ENCODE assay signal across 19 cellular contexts in genomic region chr21:42340187-42340586, GRCh38. TPM values are rescaled to one million over a fixed set of nuclear protein-coding genes. Genes with fewer than 3 reads are reported as not detected.
A peak's percentile ranks its signal among the peaks of the same experiment; 100 is the strongest.
DNase-seq lines count a peak whose midpoint lies in the region; ATAC-seq, FAIRE-seq and TF ChIP-seq lines count a peak whose summit lies in the region.
"Had no signal": no experiment of that assay in that cellular context is flagged by ENCODE, and none has a peak within 500 bp of the region (broad histone marks: within the 10 kb centered on the region; RNA-seq: fewer than 3 reads in every experiment).

No MANE protein-coding gene starts in this region.

- TF ChIP-seq CTCF in neural progenitor cell (IDR thresholded peaks at IDR 0.05) = no peak
- TF ChIP-seq CTCF in brain microvascular endothelial cell (IDR thresholded peaks at IDR 0.05; ENCODE audit: low read depth, low read length, missing control alignments) = no peak

- in situ Hi-C loops in brain microvascular endothelial cell (cut with HindIII; ENCODE audit: low pct_ligation_motif_present, low sequenced_read_pairs) = no loop called here

- ATAC-seq in activated CD8-positive, alpha-beta memory T cell treated with anti-CD3 and anti-CD28 coated beads, Interleukin-2, amount 10 ng/mL, durations not matched to agents 7 days and 5 days = no peak
- ATAC-seq in stimulated activated memory B cell treated with anti-CD40 and anti-IgM and Interleukin-4, amounts not matched to agents 10 μg/mL and 1 μg/mL and 100 μg/mL, for 72 hours = no peak
- ATAC-seq: PC-3 had no signal

- DNase-seq in NCI-H2107 treated with DMSO at 0.1 percent for 48 hours (lab: John Stamatoyannopoulos, UW; ENCODE audit: unreplicated experiment) (peak; percentile 40), NCI-H2107 (lab: John Stamatoyannopoulos, UW) (no peak), neural progenitor cell (ENCODE audit: low spot score) (no peak), GM19239 (ENCODE audit: insufficient read length, low spot score) (no peak), brain microvascular endothelial cell (no peak)
- DNase-seq in activated CD8-positive, alpha-beta memory T cell treated with anti-CD3 and anti-CD28 coated beads, Interleukin-2, amount 10 ng/mL, durations not matched to agents 7 days and 5 days = peak; percentile 37
- no peak for DNase-seq in stimulated activated CD4-positive, alpha-beta T cell treated with anti-CD3 and anti-CD28 coated beads, Interleukin-2, amount 100 ng/mL, for 48 hours
- DNase-seq: 8988T; BE2C; CD4-positive, CD25-positive, alpha-beta regulatory T cell; COR-L47; GF-D8; GOT3; NCI-H2227 treated with DMSO at 0.1 percent for 48 hours; PC-3 had no signal

- H3K27me3 ChIP-seq in neural progenitor cell = no peaks in the 10 kb centered on the region
- peaks cover 4% of the 10 kb centered on the region for H3K27me3 ChIP-seq in brain microvascular endothelial cell (replicated peaks)

- H4K20me1 ChIP-seq in neural progenitor cell (ENCODE audit: low read depth) = no peaks in the 10 kb centered on the region

- H3K9me3 ChIP-seq in neural progenitor cell (ENCODE audit: low read depth) = no peaks in the 10 kb centered on the region
- H3K9me3 ChIP-seq: BE2C had no signal

- H3K9ac ChIP-seq in neural progenitor cell = no peak overlapping the region

- H3K36me3 Mint-ChIP-seq in activated CD8-positive, alpha-beta memory T cell treated with anti-CD3 and anti-CD28 coated beads, Interleukin-2, amount 10 ng/mL, durations not matched to agents 7 days and 5 days = no peaks in the 10 kb centered on the region
- no peaks in the 10 kb centered on the region for H3K36me3 Mint-ChIP-seq in neural progenitor cell
- no peaks in the 10 kb centered on the region for H3K36me3 Mint-ChIP-seq in stimulated activated memory B cell treated with anti-CD40 and anti-IgM and Interleukin-4, amounts not matched to agents 10 μg/mL and 1 μg/mL and 100 μg/mL, for 72 hours
- H3K36me3 Mint-ChIP-seq: CD4-positive, CD25-positive, alpha-beta regulatory T cell had no signal

- no peaks in the 10 kb centered on the region for H3K36me3 ChIP-seq in neural progenitor cell
- no peaks in the 10 kb centered on the region for H3K36me3 ChIP-seq in brain microvascular endothelial cell (replicated peaks)
- H3K36me3 ChIP-seq: BE2C had no signal

- H3K9me3 Mint-ChIP-seq in activated CD8-positive, alpha-beta memory T cell treated with anti-CD3 and anti-CD28 coated beads, Interleukin-2, amount 10 ng/mL, durations not matched to agents 7 days and 5 days (ENCODE audit: low read depth) = no peaks in the 10 kb centered on the region
- H3K9me3 Mint-ChIP-seq in neural progenitor cell = no peaks in the 10 kb centered on the region
- no peaks in the 10 kb centered on the region for H3K9me3 Mint-ChIP-seq in stimulated activated memory B cell treated with anti-CD40 and anti-IgM and Interleukin-4, amounts not matched to agents 10 μg/mL and 1 μg/mL and 100 μg/mL, for 72 hours

- H3K4me1 Mint-ChIP-seq in activated CD8-positive, alpha-beta memory T cell treated with anti-CD3 and anti-CD28 coated beads, Interleukin-2, amount 10 ng/mL, durations not matched to agents 7 days and 5 days = peaks cover 27% of the 10 kb centered on the region
- peaks cover 49% of the 10 kb centered on the region for H3K4me1 Mint-ChIP-seq in neural progenitor cell
- peaks cover 11% of the 10 kb centered on the region for H3K4me1 Mint-ChIP-seq in stimulated activated memory B cell treated with anti-CD40 and anti-IgM and Interleukin-4, amounts not matched to agents 10 μg/mL and 1 μg/mL and 100 μg/mL, for 72 hours

- H3K27ac ChIP-seq in neural progenitor cell (no peak overlapping the region), brain microvascular endothelial cell (no peak overlapping the region)
- H3K27ac ChIP-seq: RWPE1 had no signal

- no peak overlapping the region for H3K27ac Mint-ChIP-seq in activated CD8-positive, alpha-beta memory T cell treated with anti-CD3 and anti-CD28 coated beads, Interleukin-2, amount 10 ng/mL, durations not matched to agents 7 days and 5 days
- peak overlapping the region; percentile 38 for H3K27ac Mint-ChIP-seq in neural progenitor cell
- peak overlapping the region; percentile 24 for H3K27ac Mint-ChIP-seq in stimulated activated memory B cell treated with anti-CD40 and anti-IgM and Interleukin-4, amounts not matched to agents 10 μg/mL and 1 μg/mL and 100 μg/mL, for 72 hours

- no peak overlapping the region for H2AFZ ChIP-seq in neural progenitor cell (replicated peaks)

- H3K27me3 Mint-ChIP-seq in activated CD8-positive, alpha-beta memory T cell treated with anti-CD3 and anti-CD28 coated beads, Interleukin-2, amount 10 ng/mL, durations not matched to agents 7 days and 5 days = peaks cover 15% of the 10 kb centered on the region
- peaks cover 4% of the 10 kb centered on the region for H3K27me3 Mint-ChIP-seq in neural progenitor cell (ENCODE audit: insufficient read depth, low read depth)
- peaks cover 30% of the 10 kb centered on the region for H3K27me3 Mint-ChIP-seq in stimulated activated memory B cell treated with anti-CD40 and anti-IgM and Interleukin-4, amounts not matched to agents 10 μg/mL and 1 μg/mL and 100 μg/mL, for 72 hours

- CTCF ChIA-PET in activated CD8-positive, alpha-beta memory T cell treated with anti-CD3 and anti-CD28 coated beads, Interleukin-2, amount 10 ng/mL, durations not matched to agents 7 days and 5 days (lab: Charles Lee) = no interaction called here

- no peak for FAIRE-seq in GM19239 (lab: Jason Lieb, UNC)

- peaks cover 15% of the 10 kb centered on the region for H3K4me1 ChIP-seq in neural progenitor cell
- H3K4me1 ChIP-seq: BE2C had no signal

- no peak overlapping the region for H3K4me3 ChIP-seq in neural progenitor cell
- H3K4me3 ChIP-seq in brain microvascular endothelial cell (ENCODE audit: low read depth, low read length) = no peak overlapping the region

- H3F3A ChIP-seq in neural progenitor cell (ENCODE audit: low read depth) = peaks cover 10% of the 10 kb centered on the region

- no peak overlapping the region for H3K4me2 ChIP-seq in neural progenitor cell

- H3K79me2 ChIP-seq in neural progenitor cell (ENCODE audit: low read depth) = no peaks in the 10 kb centered on the region

- H3K4me3 Mint-ChIP-seq in activated CD8-positive, alpha-beta memory T cell treated with anti-CD3 and anti-CD28 coated beads, Interleukin-2, amount 10 ng/mL, durations not matched to agents 7 days and 5 days = no peak overlapping the region
- no peak overlapping the region for H3K4me3 Mint-ChIP-seq in neural progenitor cell
- H3K4me3 Mint-ChIP-seq in stimulated activated memory B cell treated with anti-CD40 and anti-IgM and Interleukin-4, amounts not matched to agents 10 μg/mL and 1 μg/mL and 100 μg/mL, for 72 hours = no peak overlapping the region
- H3K4me3 Mint-ChIP-seq: CD4-positive, CD25-positive, alpha-beta regulatory T cell had no signal

RNA-seq across cellular contexts. Expression of gene TFF2, which starts 10.6 kb away (rescaled TPM):
- not detected for total RNA-seq in activated CD8-positive, alpha-beta memory T cell treated with anti-CD3 and anti-CD28 coated beads, Interleukin-2, amount 10 ng/mL, durations not matched to agents 7 days and 5 days
- total RNA-seq in neural progenitor cell (ENCODE audit: low replicate concordance) = not detected in 2 replicates
- total RNA-seq: CD4-positive, CD25-positive, alpha-beta regulatory T cell; Daoy; LHCN-M2 had no signal

RNA-seq across cellular contexts. Expression of gene TFF3, which starts 25.0 kb away (rescaled TPM):
- not detected for total RNA-seq in activated CD8-positive, alpha-beta memory T cell treated with anti-CD3 and anti-CD28 coated beads, Interleukin-2, amount 10 ng/mL, durations not matched to agents 7 days and 5 days
- 0.12 TPM in 1 of 2 replicates, not detected in the other for total RNA-seq in neural progenitor cell (ENCODE audit: low replicate concordance)
- total RNA-seq: CD4-positive, CD25-positive, alpha-beta regulatory T cell; LHCN-M2 had no signal

RNA-seq across cellular contexts. Expression of gene TFF1, which starts 26.1 kb away (rescaled TPM):
- total RNA-seq in activated CD8-positive, alpha-beta memory T cell treated with anti-CD3 and anti-CD28 coated beads, Interleukin-2, amount 10 ng/mL, durations not matched to agents 7 days and 5 days = not detected
- total RNA-seq in neural progenitor cell (ENCODE audit: low replicate concordance) = not detected in 2 replicates
- total RNA-seq: CD4-positive, CD25-positive, alpha-beta regulatory T cell; Daoy; LHCN-M2 had no signal

RNA-seq across cellular contexts. Expression of gene TMPRSS3, which starts 55.7 kb away (rescaled TPM):
- 10 to 100 TPM; 22.3 to 27.4 TPM for total RNA-seq in activated CD8-positive, alpha-beta memory T cell treated with anti-CD3 and anti-CD28 coated beads, Interleukin-2, amount 10 ng/mL, durations not matched to agents 7 days and 5 days
- total RNA-seq in neural progenitor cell (ENCODE audit: low replicate concordance) = not detected in 2 replicates
- total RNA-seq: LHCN-M2, PC-3 had no signal

Comparison
In these comparisons a context has a peak if more than half of its experiments do, and no peak if none do; other contexts are left out.
1. DNase-seq: peak in NCI-H2107 treated with DMSO at 0.1 percent for 48 hours (single experiment) and activated CD8-positive, alpha-beta memory T cell treated with anti-CD3 and anti-CD28 coated beads, Interleukin-2, amount 10 ng/mL, durations not matched to agents 7 days and 5 days (single experiment); none in NCI-H2107 (single experiment), neural progenitor cell (single experiment), stimulated activated CD4-positive, alpha-beta T cell treated with anti-CD3 and anti-CD28 coated beads, Interleukin-2, amount 100 ng/mL, for 48 hours (0 of 2), GM19239 (single experiment) and brain microvascular endothelial cell (single experiment).